14 cellular contexts compared by ENCODE assay signal in genomic region chr2:120919771-120920437, GRCh38.
DNase-seq lines count a peak whose midpoint lies in the region; ATAC-seq and TF ChIP-seq lines count a peak whose summit lies in the region.
"Had no signal": no experiment of that assay in that cellular context is flagged by ENCODE, and none has a peak within 500 bp of the region (broad histone marks: within the 10 kb centered on the region; RNA-seq: fewer than 3 reads in every experiment).

No MANE protein-coding gene starts in this region.

- peak overlapping the region in 2 of 5 experiments; percentile 11 to 30 for H3K4me3 Mint-ChIP-seq in brain
- no peak overlapping the region for H3K4me3 Mint-ChIP-seq in stimulated activated naive B cell treated with anti-CD40 and anti-IgM and Interleukin-4, amounts not matched to agents 10 μg/mL and 1 μg/mL and 100 μg/mL, for 72 hours
- no peak overlapping the region for H3K4me3 Mint-ChIP-seq in activated T-helper 17 cell treated with anti-CD3 and anti-CD28 coated beads, Interleukin-2, amount 50 U/mL, for 72 hours
- H3K4me3 Mint-ChIP-seq: activated naive CD8-positive, alpha-beta T cell treated with anti-CD3 and anti-CD28 coated beads for 36 hours; CD8-positive, alpha-beta memory T cell had no signal

- H3K4me2 ChIP-seq in skeletal muscle satellite cell (ENCODE audit: low read length) = peak overlapping the region; percentile 57

- H3K4me1 Mint-ChIP-seq in brain = peaks cover 64% of the 10 kb centered on the region
- no peaks in the 10 kb centered on the region for H3K4me1 Mint-ChIP-seq in stimulated activated naive B cell treated with anti-CD40 and anti-IgM and Interleukin-4, amounts not matched to agents 10 μg/mL and 1 μg/mL and 100 μg/mL, for 72 hours
- H3K4me1 Mint-ChIP-seq in activated T-helper 17 cell treated with anti-CD3 and anti-CD28 coated beads, Interleukin-2, amount 50 U/mL, for 72 hours = no peaks in the 10 kb centered on the region
- H3K4me1 Mint-ChIP-seq: activated naive CD8-positive, alpha-beta T cell treated with anti-CD3 and anti-CD28 coated beads for 36 hours; CD8-positive, alpha-beta memory T cell had no signal

- DNase-seq in GM04504 (ENCODE audit: low read depth) (peak; percentile 51), iris pigment epithelial cell (ENCODE audit: low read depth) (peak; percentile 82), KG1 (lab: John Stamatoyannopoulos, UW) (no peak)
- DNase-seq in stimulated activated naive B cell treated with anti-CD40 and anti-IgM and Interleukin-4, amounts not matched to agents 10 μg/mL and 1 μg/mL and 100 μg/mL, for 72 hours = no peak
- DNase-seq: activated CD4-positive, alpha-beta T cell treated with anti-CD3 and anti-CD28 coated beads, Interleukin-2, amount 50 U/mL, for 48 hours; activated naive CD8-positive, alpha-beta T cell treated with anti-CD3 and anti-CD28 coated beads for 36 hours; erythroblast; NCI-H526; stomach had no signal

- H3K9me3 ChIP-seq in skeletal muscle satellite cell (replicated peaks; ENCODE audit: low read length) = no peaks in the 10 kb centered on the region
- H3K9me3 ChIP-seq: stomach had no signal

- no peaks in the 10 kb centered on the region for H3K36me3 Mint-ChIP-seq in brain
- H3K36me3 Mint-ChIP-seq in stimulated activated naive B cell treated with anti-CD40 and anti-IgM and Interleukin-4, amounts not matched to agents 10 μg/mL and 1 μg/mL and 100 μg/mL, for 72 hours = no peaks in the 10 kb centered on the region
- H3K36me3 Mint-ChIP-seq in activated T-helper 17 cell treated with anti-CD3 and anti-CD28 coated beads, Interleukin-2, amount 50 U/mL, for 72 hours (ENCODE audit: low read depth) = no peaks in the 10 kb centered on the region
- H3K36me3 Mint-ChIP-seq: activated naive CD8-positive, alpha-beta T cell treated with anti-CD3 and anti-CD28 coated beads for 36 hours; CD8-positive, alpha-beta memory T cell had no signal

- H3K27me3 Mint-ChIP-seq in brain = no peaks in the 10 kb centered on the region
- H3K27me3 Mint-ChIP-seq in stimulated activated naive B cell treated with anti-CD40 and anti-IgM and Interleukin-4, amounts not matched to agents 10 μg/mL and 1 μg/mL and 100 μg/mL, for 72 hours = no peaks in the 10 kb centered on the region
- H3K27me3 Mint-ChIP-seq in activated T-helper 17 cell treated with anti-CD3 and anti-CD28 coated beads, Interleukin-2, amount 50 U/mL, for 72 hours = no peaks in the 10 kb centered on the region
- H3K27me3 Mint-ChIP-seq: activated naive CD8-positive, alpha-beta T cell treated with anti-CD3 and anti-CD28 coated beads for 36 hours had no signal

- peak overlapping the region; percentile 71 for H3K9ac ChIP-seq in skeletal muscle satellite cell (ENCODE audit: low read depth, low read length)

- H3K4me1 ChIP-seq in skeletal muscle satellite cell (ENCODE audit: control insufficient read depth, insufficient read depth, low read length) = peaks cover 60% of the 10 kb centered on the region

- peak overlapping the region; percentile 33 to 94 (median 84) for H3K27ac Mint-ChIP-seq in brain
- H3K27ac Mint-ChIP-seq in stimulated activated naive B cell treated with anti-CD40 and anti-IgM and Interleukin-4, amounts not matched to agents 10 μg/mL and 1 μg/mL and 100 μg/mL, for 72 hours = no peak overlapping the region
- H3K27ac Mint-ChIP-seq in activated T-helper 17 cell treated with anti-CD3 and anti-CD28 coated beads, Interleukin-2, amount 50 U/mL, for 72 hours = no peak overlapping the region
- H3K27ac Mint-ChIP-seq: activated naive CD8-positive, alpha-beta T cell treated with anti-CD3 and anti-CD28 coated beads for 36 hours; CD8-positive, alpha-beta memory T cell had no signal

- peaks cover 7% of the 10 kb centered on the region for H3K36me3 ChIP-seq in skeletal muscle satellite cell (ENCODE audit: insufficient read depth, low read length)
- H3K36me3 ChIP-seq: stomach had no signal

- ATAC-seq in stimulated activated naive B cell treated with anti-CD40 and anti-IgM and Interleukin-4, amounts not matched to agents 10 μg/mL and 1 μg/mL and 100 μg/mL, for 72 hours (replicated peaks) = no peak
- no peak for ATAC-seq in GM21619 (IDR thresholded peaks at IDR 0.05; ENCODE audit: unreplicated experiment)
- no peak for ATAC-seq in activated T-helper 17 cell treated with anti-CD3 and anti-CD28 coated beads, Interleukin-2, amount 50 U/mL, for 72 hours (replicated peaks)

- H3K27me3 ChIP-seq in skeletal muscle satellite cell (ENCODE audit: control insufficient read depth, insufficient read depth, low read length) = no peaks in the 10 kb centered on the region
- H3K27me3 ChIP-seq: stomach had no signal

- no peak for TF ChIP-seq CTCF in brain (conservative IDR thresholded peaks at IDR 0.05)

- peaks cover 0 to 2% (median 0%) of the 10 kb centered on the region in 5 experiments for H3K9me3 Mint-ChIP-seq in brain
- H3K9me3 Mint-ChIP-seq in stimulated activated naive B cell treated with anti-CD40 and anti-IgM and Interleukin-4, amounts not matched to agents 10 μg/mL and 1 μg/mL and 100 μg/mL, for 72 hours = no peaks in the 10 kb centered on the region
- no peaks in the 10 kb centered on the region for H3K9me3 Mint-ChIP-seq in activated T-helper 17 cell treated with anti-CD3 and anti-CD28 coated beads, Interleukin-2, amount 50 U/mL, for 72 hours
- H3K9me3 Mint-ChIP-seq: activated naive CD8-positive, alpha-beta T cell treated with anti-CD3 and anti-CD28 coated beads for 36 hours; CD8-positive, alpha-beta memory T cell had no signal

- H3K4me3 ChIP-seq in skeletal muscle satellite cell (ENCODE audit: low read length) = no peak overlapping the region
- H3K4me3 ChIP-seq: stomach had no signal

Comparison
In these comparisons a context has a peak if more than half of its experiments do, and no peak if none do; other contexts are left out.
1. DNase-seq: peak in GM04504 (single experiment) and iris pigment epithelial cell (single experiment); none in stimulated activated naive B cell treated with anti-CD40 and anti-IgM and Interleukin-4, amounts not matched to agents 10 μg/mL and 1 μg/mL and 100 μg/mL, for 72 hours (single experiment) and KG1 (single experiment).
2. H3K27ac Mint-ChIP-seq: peak in brain (5 of 5); none in stimulated activated naive B cell treated with anti-CD40 and anti-IgM and Interleukin-4, amounts not matched to agents 10 μg/mL and 1 μg/mL and 100 μg/mL, for 72 hours (single experiment) and activated T-helper 17 cell treated with anti-CD3 and anti-CD28 coated beads, Interleukin-2, amount 50 U/mL, for 72 hours (single experiment).